Comparison of ENCODE assay signal across 7 cellular contexts in genomic region chr16:58487566-58488351, GRCh38. TPM values are rescaled to one million over a fixed set of nuclear protein-coding genes. Genes with fewer than 3 reads are reported as not detected.
DNase-seq lines count a peak whose midpoint lies in the region; ATAC-seq and TF ChIP-seq lines count a peak whose summit lies in the region.

No MANE protein-coding gene starts in this region.

- peaks cover 18 to 38% of the 10 kb centered on the region in 2 experiments for H3K27me3 ChIP-seq in mesenchymal stem cell (ENCODE audit: control insufficient read depth in 1 of 2, insufficient read depth in 1 of 2, low read length in 2 of 2)

- DNase-seq in GM12865 (ENCODE audit: low read depth), result peak; percentile 80
- DNase-seq in NCI-H510A (lab: John Stamatoyannopoulos, UW), result peak; percentile 69
- peak; percentile 78 for DNase-seq in activated CD4-positive, alpha-beta memory T cell treated with anti-CD3 and anti-CD28 coated beads for 36 hours
- peak; percentile 93 for DNase-seq in ecto neural progenitor cell (ENCODE audit: low spot score)
- DNase-seq in mesenchymal stem cell, result peak; percentile 80
- peak; percentile 45 for DNase-seq in stimulated activated CD8-positive, alpha-beta memory T cell treated with anti-CD3 and anti-CD28 coated beads, Interleukin-12 subunit alpha, Interleukin-12 subunit beta, amount 100 ng/mL, for 4 hours (ENCODE audit: low read depth)

- H3K36me3 ChIP-seq in mesenchymal stem cell (ENCODE audit: control insufficient read depth in 1 of 2, insufficient read depth in 2 of 2, low read depth in 1 of 2, low read length in 2 of 2), result no peaks in the 10 kb centered on the region

- no peak overlapping the region for H4K91ac ChIP-seq in mesenchymal stem cell (ENCODE audit: low read length)

- H2BK5ac ChIP-seq in mesenchymal stem cell (ENCODE audit: low read depth, low read length, poor library complexity, severe bottlenecking), result no peak overlapping the region

- peaks cover 2% of the 10 kb centered on the region for H3K27me3 Mint-ChIP-seq in activated CD4-positive, alpha-beta memory T cell treated with anti-CD3 and anti-CD28 coated beads for 36 hours

- H2AK5ac ChIP-seq in mesenchymal stem cell (ENCODE audit: low read length, severe bottlenecking), result no peak overlapping the region

- no peak overlapping the region for H3K4me3 ChIP-seq in GM12865 (ENCODE audit: low read depth, low read length)
- peak overlapping the region in 1 of 2 experiments; percentile 72 for H3K4me3 ChIP-seq in mesenchymal stem cell (ENCODE audit: insufficient read depth in 1 of 2, low read depth in 1 of 2, low read length in 2 of 2)

- peaks cover 5% of the 10 kb centered on the region for H3K4me1 ChIP-seq in mesenchymal stem cell (ENCODE audit: control insufficient read depth, insufficient read depth, low read depth, low read length)

- H3K27ac ChIP-seq in mesenchymal stem cell (ENCODE audit: low read length, poor library complexity, severe bottlenecking), result no peak overlapping the region

- no peak overlapping the region for H3K18ac ChIP-seq in mesenchymal stem cell (ENCODE audit: low read depth in 1 of 2, low read length in 2 of 2)

- peak overlapping the region in 1 of 2 experiments; percentile 13 for H3K14ac ChIP-seq in mesenchymal stem cell (ENCODE audit: low read length in 2 of 2)

- peak; percentile 82 for ATAC-seq in HG03064 (IDR thresholded peaks at IDR 0.05; ENCODE audit: low read depth, unreplicated experiment)

- H3K4me3 Mint-ChIP-seq in activated CD4-positive, alpha-beta memory T cell treated with anti-CD3 and anti-CD28 coated beads for 36 hours, result no peak overlapping the region

- POLR2A ChIA-PET in activated CD4-positive, alpha-beta memory T cell treated with anti-CD3 and anti-CD28 coated beads for 36 hours (lab: Charles Lee), result interaction anchor here (1.0 kb wide), 1 partner anchor 151 kb away, joined by 6 read pairs; no protein-coding TSS in a partner anchor

- no peaks in the 10 kb centered on the region for H3K79me1 ChIP-seq in mesenchymal stem cell (replicated peaks; ENCODE audit: low read length, poor library complexity, severe bottlenecking)

- no peak overlapping the region for H2BK12ac ChIP-seq in mesenchymal stem cell (ENCODE audit: low read length in 2 of 2)

- peak; percentile 89 for TF ChIP-seq CTCF in GM12865 (IDR thresholded peaks at IDR 0.05; ENCODE audit: insufficient read depth, low read depth, low read length, missing control alignments)

- H3K9ac ChIP-seq in mesenchymal stem cell (ENCODE audit: low read length), result peak overlapping the region; percentile 60

- no peak overlapping the region for H3K27ac Mint-ChIP-seq in activated CD4-positive, alpha-beta memory T cell treated with anti-CD3 and anti-CD28 coated beads for 36 hours

- no peak overlapping the region for H2BK120ac ChIP-seq in mesenchymal stem cell (ENCODE audit: low read depth, low read length)

- H3K36me3 Mint-ChIP-seq in activated CD4-positive, alpha-beta memory T cell treated with anti-CD3 and anti-CD28 coated beads for 36 hours, result no peaks in the 10 kb centered on the region

- intact Hi-C loops in activated CD4-positive, alpha-beta memory T cell treated with anti-CD3 and anti-CD28 coated beads for 36 hours (cut with micrococcal nuclease), result loop anchor here (1.0 to 10.0 kb wide), 2 partner anchors 151 to 463 kb away; partner anchors contain the start of gene MMP15

- no peaks in the 10 kb centered on the region for H3K9me3 Mint-ChIP-seq in activated CD4-positive, alpha-beta memory T cell treated with anti-CD3 and anti-CD28 coated beads for 36 hours

- peak overlapping the region; percentile 55 for H4K8ac ChIP-seq in mesenchymal stem cell (ENCODE audit: low read length)

- no peaks in the 10 kb centered on the region for H3K9me3 ChIP-seq in mesenchymal stem cell (ENCODE audit: control insufficient read depth, low read length)

- H2AFZ ChIP-seq in mesenchymal stem cell (ENCODE audit: low read depth, low read length), result no peak overlapping the region

- 20% methylated on average over 42 of the region's 43 CpGs for WGBS in mesenchymal stem cell

- no peak overlapping the region for H3K4ac ChIP-seq in mesenchymal stem cell (ENCODE audit: low read depth in 1 of 2, low read length in 2 of 2)

- no peak overlapping the region for H3K23ac ChIP-seq in mesenchymal stem cell (ENCODE audit: low read length in 2 of 2)

- CTCF ChIA-PET in activated CD4-positive, alpha-beta memory T cell treated with anti-CD3 and anti-CD28 coated beads for 36 hours (lab: Charles Lee), result interaction anchor here (0.6 to 10.9 kb wide), 25 partner anchors 9 to 268 kb away, joined by 3 to 286 read pairs (median 5); no protein-coding TSS in a partner anchor

- H3K4me1 Mint-ChIP-seq in activated CD4-positive, alpha-beta memory T cell treated with anti-CD3 and anti-CD28 coated beads for 36 hours (ENCODE audit: low read depth), result no peaks in the 10 kb centered on the region

- no peak overlapping the region for H2BK15ac ChIP-seq in mesenchymal stem cell (ENCODE audit: low read depth, poor library complexity, severe bottlenecking)

- peak overlapping the region; percentile 36 for H3K4me2 ChIP-seq in mesenchymal stem cell (ENCODE audit: low read length, poor library complexity, severe bottlenecking)

RNA-seq across cellular contexts. Expression of gene NDRG4, which starts 12.2 kb away (rescaled TPM):
- 1 to 10 TPM; 1.3 to 1.6 TPM for total RNA-seq in activated CD4-positive, alpha-beta memory T cell treated with anti-CD3 and anti-CD28 coated beads for 36 hours
- 8.0 TPM for polyA plus RNA-seq in mesenchymal stem cell (2013, experiment 1 of 2)
- 8.0 TPM for polyA plus RNA-seq in mesenchymal stem cell (2013, experiment 2 of 2)

RNA-seq across cellular contexts. Expression of gene SETD6, which starts 27.6 kb away (rescaled TPM):
- 10 to 100 TPM; 12.9 to 14.5 TPM for total RNA-seq in activated CD4-positive, alpha-beta memory T cell treated with anti-CD3 and anti-CD28 coated beads for 36 hours
- 4.6 TPM for polyA plus RNA-seq in mesenchymal stem cell (2013, experiment 1 of 2)
- polyA plus RNA-seq in mesenchymal stem cell (2013, experiment 2 of 2), result 4.2 TPM
